In genomic region chr1:75615664-75616435, GRCh38 we compare ENCODE assay signal across 8 cellular contexts. TPM values are rescaled to one million over a fixed set of nuclear protein-coding genes. Genes with fewer than 3 reads are reported as not detected.
DNase-seq lines count a peak whose midpoint lies in the region; ATAC-seq and TF ChIP-seq lines count a peak whose summit lies in the region.

No MANE protein-coding gene starts in this region.

- no peak for TF ChIP-seq CTCF in choroid plexus epithelial cell (conservative IDR thresholded peaks at IDR 0.05; ENCODE audit: low read depth, low read length)

- H3K27ac ChIP-seq in SJCRH30, result no peak overlapping the region

- peak overlapping the region; percentile 61 for H3K4me3 ChIP-seq in SJCRH30
- peak overlapping the region; percentile 48 for H3K4me3 ChIP-seq in choroid plexus epithelial cell (ENCODE audit: low read depth, low read length)

- no peaks in the 10 kb centered on the region for H3K36me3 ChIP-seq in SJCRH30

- peak; percentile 40 for ATAC-seq in HG02588 (IDR thresholded peaks at IDR 0.05; ENCODE audit: unreplicated experiment)
- ATAC-seq in stimulated activated naive CD8-positive, alpha-beta T cell treated with anti-CD3 and anti-CD28 coated beads, Interleukin-15, Interleukin-2, amounts not matched to agents 100 U/mL and 50 U/mL, for 24 hours, result peak; percentile 45
- ATAC-seq in HG02840 (IDR thresholded peaks at IDR 0.05; ENCODE audit: low FRiP score, unreplicated experiment), result no peak

- H3K9me3 ChIP-seq in SJCRH30 (replicated peaks), result no peaks in the 10 kb centered on the region

- no peaks in the 10 kb centered on the region for H3K4me1 ChIP-seq in SJCRH30

- peaks cover 20% of the 10 kb centered on the region for H3K27me3 ChIP-seq in SJCRH30

- DNase-seq in ELR (ENCODE audit: low read depth) (peak; percentile 27), SJCRH30 (peak; percentile 43 to 63), choroid plexus epithelial cell (ENCODE audit: low read depth) (peak; percentile 46), kidney glomerular epithelial cell (lab: John Stamatoyannopoulos, UW) (peak; percentile 25), RKO (ENCODE audit: low spot score) (no peak)
- peak; percentile 19 for DNase-seq in stimulated activated naive CD8-positive, alpha-beta T cell treated with anti-CD3 and anti-CD28 coated beads, Interleukin-15, Interleukin-2, amounts not matched to agents 100 U/mL and 50 U/mL, for 24 hours

RNA-seq across cellular contexts. Expression of gene SLC44A5, which starts 4.9 kb away (rescaled TPM):
- total RNA-seq in SJCRH30 (2014; rRNA removed; shearing (Covaris generic)), result 0.33 and 0.47 TPM in 2 replicates
